ENCODE assay signal across 10 cellular contexts in the genomic region with DNA sequence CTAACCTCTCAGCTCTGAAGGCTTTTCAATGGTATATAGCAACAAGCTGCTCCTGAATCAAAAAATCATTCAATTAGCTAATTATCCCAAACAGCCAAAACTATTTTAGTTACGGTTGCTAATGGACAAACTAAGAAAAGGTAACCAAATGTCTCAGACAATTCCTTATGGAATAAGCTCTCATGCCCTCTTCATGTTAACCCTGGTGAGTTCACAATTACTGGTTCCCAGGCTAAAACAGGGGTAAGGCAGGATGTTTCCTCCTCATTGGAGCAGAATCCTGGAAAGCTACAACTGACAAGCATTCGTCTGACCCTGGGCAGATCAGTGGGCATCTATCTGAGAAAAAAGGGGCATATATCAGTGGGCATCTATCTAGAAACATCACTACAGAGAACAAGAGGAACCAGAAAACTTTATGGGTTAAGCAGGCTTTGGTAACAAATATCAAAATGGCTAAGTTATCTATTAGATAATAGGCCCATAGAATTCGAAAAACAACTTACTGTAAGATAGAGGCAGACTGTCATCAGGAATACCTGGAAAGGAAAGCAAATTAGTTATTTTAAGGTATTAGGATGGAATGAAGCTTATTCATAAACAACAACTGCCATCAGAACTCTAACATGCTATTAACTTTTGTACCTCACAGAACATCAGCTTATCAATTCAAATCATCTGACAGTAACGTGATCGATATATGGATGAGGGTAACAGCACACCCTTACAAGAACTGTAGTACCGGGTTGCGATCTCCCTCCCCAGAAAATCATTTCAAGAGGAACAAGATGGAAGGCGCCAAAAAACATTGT. TPM values are rescaled to one million over a fixed set of nuclear protein-coding genes. Genes with fewer than 3 reads are reported as not detected.
DNase-seq lines count a peak whose midpoint lies in the region; ATAC-seq, FAIRE-seq and TF ChIP-seq lines count a peak whose summit lies in the region.
"Had no signal": no experiment of that assay in that cellular context is flagged by ENCODE, and none has a peak within 500 bp of the region (broad histone marks: within the 10 kb centered on the region; RNA-seq: fewer than 3 reads in every experiment).

No MANE protein-coding gene starts in this region.

- peaks cover 3% of the 10 kb centered on the region for H3K27me3 Mint-ChIP-seq in activated CD8-positive, alpha-beta memory T cell treated with anti-CD3 and anti-CD28 coated beads, Interleukin-2, amount 10 ng/mL, durations not matched to agents 7 days and 5 days
- H3K27me3 Mint-ChIP-seq in activated T-helper 1 cell treated with anti-CD3 and anti-CD28 coated beads, Interleukin-12 subunit alpha, Interleukin-12 subunit beta, Interleukin-2, Interleukin-4 antibody, amounts not matched to agents 30 ng/mL and 10 ng/mL and 1 ng/mL, durations not matched to agents 14 hours and 24 hours and 36 hours (ENCODE audit: insufficient read depth), result peaks cover 5% of the 10 kb centered on the region

- H3K27me3 ChIP-seq in keratinocyte (ENCODE audit: control insufficient read depth, extremely low read depth, insufficient read depth, low read length) (no peaks in the 10 kb centered on the region), suprapubic skin (no peaks in the 10 kb centered on the region)

- H3K36me3 Mint-ChIP-seq in activated CD8-positive, alpha-beta memory T cell treated with anti-CD3 and anti-CD28 coated beads, Interleukin-2, amount 10 ng/mL, durations not matched to agents 7 days and 5 days, result peaks cover 49% of the 10 kb centered on the region
- H3K36me3 Mint-ChIP-seq in activated T-helper 1 cell treated with anti-CD3 and anti-CD28 coated beads, Interleukin-12 subunit alpha, Interleukin-12 subunit beta, Interleukin-2, Interleukin-4 antibody, amounts not matched to agents 30 ng/mL and 10 ng/mL and 1 ng/mL, durations not matched to agents 14 hours and 24 hours and 36 hours (ENCODE audit: low read depth), result peaks cover 49% of the 10 kb centered on the region

- H3K9ac ChIP-seq in keratinocyte (ENCODE audit: control insufficient read depth, extremely low read depth, insufficient read depth, low read length), result peak overlapping the region; percentile 100

- H4K20me1 ChIP-seq in keratinocyte (ENCODE audit: control insufficient read depth, extremely low read depth, insufficient read depth, low read length), result peaks cover 34% of the 10 kb centered on the region

- no peak for FAIRE-seq in keratinocyte (lab: Jason Lieb, UNC)

- intact Hi-C loops in activated T-helper 1 cell treated with anti-CD3 and anti-CD28 coated beads, Interleukin-12 subunit alpha, Interleukin-12 subunit beta, Interleukin-2, Interleukin-4 antibody, amounts not matched to agents 30 ng/mL and 10 ng/mL and 1 ng/mL, durations not matched to agents 14 hours and 24 hours and 36 hours (cut with micrococcal nuclease), result no loop called here

- H3K4me1 ChIP-seq in keratinocyte (ENCODE audit: control insufficient read depth, extremely low read depth, insufficient read depth, low read length) (peaks cover 36% of the 10 kb centered on the region), suprapubic skin (peaks cover 50% of the 10 kb centered on the region)

- 15% methylated on average over 8 of the region's 8 CpGs for WGBS in suprapubic skin

- CTCF ChIA-PET in activated CD8-positive, alpha-beta memory T cell treated with anti-CD3 and anti-CD28 coated beads, Interleukin-2, amount 10 ng/mL, durations not matched to agents 7 days and 5 days (lab: Charles Lee), result interaction anchor here (0.6 to 3.8 kb wide), 11 partner anchors 11 to 486 kb away, joined by 3 to 28 read pairs (median 6); a partner anchor contains a TSS

- TF ChIP-seq CTCF in keratinocyte (optimal IDR thresholded peaks at IDR 0.05 in 1 of 3, IDR thresholded peaks at IDR 0.05 in 1 of 3, conservative IDR thresholded peaks at IDR 0.05 in 1 of 3; ENCODE audit: extremely low read depth in 1 of 3, insufficient read depth in 2 of 3, low read length in 3 of 3) (no peak), suprapubic skin (IDR thresholded peaks at IDR 0.05) (no peak)

- H2AFZ ChIP-seq in keratinocyte (ENCODE audit: control insufficient read depth, low read length), result no peak overlapping the region

- H3K36me3 ChIP-seq in keratinocyte (ENCODE audit: control insufficient read depth in 2 of 2, extremely low read depth in 1 of 2, insufficient read depth in 2 of 2, low read length in 2 of 2) (peaks cover 27 to 37% of the 10 kb centered on the region in 2 experiments), suprapubic skin (peaks cover 28% of the 10 kb centered on the region)

- dilution Hi-C loops in keratinocyte (cut with MboI; ENCODE audit: extremely low pct_ligation_motif_present, low sequenced_read_pairs), result no loop called here

- peaks cover 57% of the 10 kb centered on the region for H3K4me1 Mint-ChIP-seq in activated CD8-positive, alpha-beta memory T cell treated with anti-CD3 and anti-CD28 coated beads, Interleukin-2, amount 10 ng/mL, durations not matched to agents 7 days and 5 days
- H3K4me1 Mint-ChIP-seq in activated T-helper 1 cell treated with anti-CD3 and anti-CD28 coated beads, Interleukin-12 subunit alpha, Interleukin-12 subunit beta, Interleukin-2, Interleukin-4 antibody, amounts not matched to agents 30 ng/mL and 10 ng/mL and 1 ng/mL, durations not matched to agents 14 hours and 24 hours and 36 hours (ENCODE audit: low read depth), result peaks cover 58% of the 10 kb centered on the region

- H3K9me1 ChIP-seq in keratinocyte (ENCODE audit: control insufficient read depth, extremely low read depth, insufficient read depth, low read length), result no peaks in the 10 kb centered on the region

- no peak for TF ChIP-seq EP300 in suprapubic skin (IDR thresholded peaks at IDR 0.05)

- ATAC-seq in activated CD8-positive, alpha-beta memory T cell treated with anti-CD3 and anti-CD28 coated beads, Interleukin-2, amount 10 ng/mL, durations not matched to agents 7 days and 5 days, result no peak
- no peak for ATAC-seq in GM21737 (IDR thresholded peaks at IDR 0.05; ENCODE audit: unreplicated experiment)

- no peak for DNase-seq in activated CD8-positive, alpha-beta memory T cell treated with anti-CD3 and anti-CD28 coated beads, Interleukin-2, amount 10 ng/mL, durations not matched to agents 7 days and 5 days
- no peak for DNase-seq in activated CD8-positive, alpha-beta memory T cell treated with anti-CD3 and anti-CD28 coated beads, Interleukin-2, amount 50 U/mL, for 4 hours
- no peak for DNase-seq in activated T-helper 1 cell treated with anti-CD3 and anti-CD28 coated beads, Interleukin-12 subunit alpha, Interleukin-12 subunit beta, Interleukin-2, Interleukin-4 antibody, amounts not matched to agents 30 ng/mL and 10 ng/mL and 1 ng/mL, durations not matched to agents 14 hours and 24 hours and 36 hours (ENCODE audit: low spot score)
- no peak for DNase-seq in keratinocyte (ENCODE audit: low read depth, low spot score)
- DNase-seq in suprapubic skin (ENCODE audit: low spot score in 2 of 2), result no peak
- no peak for DNase-seq in NCI-H187 treated with DMSO at 0.1 percent for 48 hours (lab: John Stamatoyannopoulos, UW)
- no peak for DNase-seq in HPDE6-E6E7 (ENCODE audit: extremely low spot score)
- DNase-seq: kidney glomerular epithelial cell, NCI-H774 had no signal

- TF ChIP-seq POLR2A in suprapubic skin (IDR thresholded peaks at IDR 0.05), result no peak

- peak overlapping the region; percentile 72 to 100 (median 100) for H3K4me3 ChIP-seq in keratinocyte (ENCODE audit: control insufficient read depth in 2 of 3, extremely low read depth in 1 of 3, insufficient read depth in 2 of 3, low read depth in 1 of 3, low read length in 3 of 3)
- H3K4me3 ChIP-seq in suprapubic skin, result peak overlapping the region; percentile 88

- H3K79me2 ChIP-seq in keratinocyte (ENCODE audit: control insufficient read depth, insufficient read depth, low read length), result peaks cover 38% of the 10 kb centered on the region

- H3K9me3 ChIP-seq in keratinocyte (ENCODE audit: control insufficient read depth, low read depth, low read length), result no peaks in the 10 kb centered on the region
- no peaks in the 10 kb centered on the region for H3K9me3 ChIP-seq in suprapubic skin

- no peaks in the 10 kb centered on the region for H3K9me3 Mint-ChIP-seq in activated CD8-positive, alpha-beta memory T cell treated with anti-CD3 and anti-CD28 coated beads, Interleukin-2, amount 10 ng/mL, durations not matched to agents 7 days and 5 days (ENCODE audit: low read depth)
- H3K9me3 Mint-ChIP-seq in activated T-helper 1 cell treated with anti-CD3 and anti-CD28 coated beads, Interleukin-12 subunit alpha, Interleukin-12 subunit beta, Interleukin-2, Interleukin-4 antibody, amounts not matched to agents 30 ng/mL and 10 ng/mL and 1 ng/mL, durations not matched to agents 14 hours and 24 hours and 36 hours, result no peaks in the 10 kb centered on the region

- peak overlapping the region; percentile 93 for H3K4me3 Mint-ChIP-seq in activated CD8-positive, alpha-beta memory T cell treated with anti-CD3 and anti-CD28 coated beads, Interleukin-2, amount 10 ng/mL, durations not matched to agents 7 days and 5 days
- peak overlapping the region; percentile 98 for H3K4me3 Mint-ChIP-seq in activated T-helper 1 cell treated with anti-CD3 and anti-CD28 coated beads, Interleukin-12 subunit alpha, Interleukin-12 subunit beta, Interleukin-2, Interleukin-4 antibody, amounts not matched to agents 30 ng/mL and 10 ng/mL and 1 ng/mL, durations not matched to agents 14 hours and 24 hours and 36 hours

- H3K27ac ChIP-seq in keratinocyte (ENCODE audit: control insufficient read depth, insufficient read depth, low read length), result peak overlapping the region; percentile 95
- peak overlapping the region; percentile 85 for H3K27ac ChIP-seq in suprapubic skin

- peak overlapping the region; percentile 87 for H3K4me2 ChIP-seq in keratinocyte (ENCODE audit: control insufficient read depth, extremely low read depth, insufficient read depth, low read depth, low read length)

- peak overlapping the region; percentile 91 for H3K27ac Mint-ChIP-seq in activated CD8-positive, alpha-beta memory T cell treated with anti-CD3 and anti-CD28 coated beads, Interleukin-2, amount 10 ng/mL, durations not matched to agents 7 days and 5 days
- H3K27ac Mint-ChIP-seq in activated T-helper 1 cell treated with anti-CD3 and anti-CD28 coated beads, Interleukin-12 subunit alpha, Interleukin-12 subunit beta, Interleukin-2, Interleukin-4 antibody, amounts not matched to agents 30 ng/mL and 10 ng/mL and 1 ng/mL, durations not matched to agents 14 hours and 24 hours and 36 hours, result peak overlapping the region; percentile 98

RNA-seq across cellular contexts. Expression of a gene that starts 14.8 kb away (rescaled TPM):
- 10 to 100 TPM; 82.9 to 83.9 TPM for total RNA-seq in activated CD8-positive, alpha-beta memory T cell treated with anti-CD3 and anti-CD28 coated beads, Interleukin-2, amount 10 ng/mL, durations not matched to agents 7 days and 5 days
- total RNA-seq in activated T-helper 1 cell treated with anti-CD3 and anti-CD28 coated beads, Interleukin-12 subunit alpha, Interleukin-12 subunit beta, Interleukin-2, Interleukin-4 antibody, amounts not matched to agents 30 ng/mL and 10 ng/mL and 1 ng/mL, durations not matched to agents 14 hours and 24 hours and 36 hours, result 156 and 161 TPM in 2 replicates
- 44.5 to 48.1 TPM (median 47.7 TPM) in 3 replicates for polyA plus RNA-seq in keratinocyte
- polyA plus RNA-seq in keratinocyte (2011; ENCODE audit: low read depth), result 52.4 TPM
- 26.8 and 38.1 TPM in 2 replicates for polyA plus RNA-seq in keratinocyte (2011; cell fraction: cytosol; rRNA removed)
- polyA plus RNA-seq in keratinocyte (2011; cell fraction: nucleus; rRNA removed), result 65.9 and 68.6 TPM in 2 replicates
- polyA plus RNA-seq in keratinocyte (2012; ENCODE audit: low replicate concordance), result 46.5 and 58.6 TPM in 2 replicates
- 39.4 to 66.3 TPM (median 48.9 TPM) in 3 replicates for polyA minus RNA-seq in keratinocyte
- polyA minus RNA-seq in keratinocyte (2011; cell fraction: cytosol; rRNA and poly(A)+ RNA removed), result 53.1 TPM
- 71.3 and 88.0 TPM in 2 replicates for polyA minus RNA-seq in keratinocyte (2011; cell fraction: nucleus; rRNA and poly(A)+ RNA removed)
- total RNA-seq in suprapubic skin, result 10 to 100 TPM; 63.3 to 79.8 (median 70.3) TPM

RNA-seq across cellular contexts. Expression of a gene that starts 21.6 kb away (rescaled TPM):
- not detected for total RNA-seq in activated CD8-positive, alpha-beta memory T cell treated with anti-CD3 and anti-CD28 coated beads, Interleukin-2, amount 10 ng/mL, durations not matched to agents 7 days and 5 days
- 1.2 and 1.3 TPM in 2 replicates for total RNA-seq in activated T-helper 1 cell treated with anti-CD3 and anti-CD28 coated beads, Interleukin-12 subunit alpha, Interleukin-12 subunit beta, Interleukin-2, Interleukin-4 antibody, amounts not matched to agents 30 ng/mL and 10 ng/mL and 1 ng/mL, durations not matched to agents 14 hours and 24 hours and 36 hours
- not detected in 3 replicates for polyA plus RNA-seq in keratinocyte
- polyA plus RNA-seq in keratinocyte (2011; ENCODE audit: low read depth), result not detected
- polyA plus RNA-seq in keratinocyte (2011; cell fraction: cytosol; rRNA removed), result not detected in 2 replicates
- not detected in 2 replicates for polyA plus RNA-seq in keratinocyte (2011; cell fraction: nucleus; rRNA removed)
- polyA plus RNA-seq in keratinocyte (2012; ENCODE audit: low replicate concordance), result not detected in 2 replicates
- polyA minus RNA-seq in keratinocyte, result not detected in 3 replicates
- polyA minus RNA-seq in keratinocyte (2011; cell fraction: cytosol; rRNA and poly(A)+ RNA removed), result not detected
- not detected in 2 replicates for polyA minus RNA-seq in keratinocyte (2011; cell fraction: nucleus; rRNA and poly(A)+ RNA removed)
- not detected for total RNA-seq in suprapubic skin

RNA-seq across cellular contexts. Expression of a gene that starts 22.4 kb away (rescaled TPM):
- 10 to 100 TPM; 30.8 to 38.4 TPM for total RNA-seq in activated CD8-positive, alpha-beta memory T cell treated with anti-CD3 and anti-CD28 coated beads, Interleukin-2, amount 10 ng/mL, durations not matched to agents 7 days and 5 days
- total RNA-seq in activated T-helper 1 cell treated with anti-CD3 and anti-CD28 coated beads, Interleukin-12 subunit alpha, Interleukin-12 subunit beta, Interleukin-2, Interleukin-4 antibody, amounts not matched to agents 30 ng/mL and 10 ng/mL and 1 ng/mL, durations not matched to agents 14 hours and 24 hours and 36 hours, result 34.2 and 39.9 TPM in 2 replicates
- polyA plus RNA-seq in keratinocyte, result 20.4 to 30.4 TPM (median 25.6 TPM) in 3 replicates
- polyA plus RNA-seq in keratinocyte (2011; ENCODE audit: low read depth), result 49.1 TPM
- 26.0 and 26.2 TPM in 2 replicates for polyA plus RNA-seq in keratinocyte (2011; cell fraction: cytosol; rRNA removed)
- polyA plus RNA-seq in keratinocyte (2011; cell fraction: nucleus; rRNA removed), result 20.2 and 22.6 TPM in 2 replicates
- polyA plus RNA-seq in keratinocyte (2012; ENCODE audit: low replicate concordance), result 25.3 and 35.6 TPM in 2 replicates
- 29.1 to 49.6 TPM (median 37.5 TPM) in 3 replicates for polyA minus RNA-seq in keratinocyte
- 22.8 TPM for polyA minus RNA-seq in keratinocyte (2011; cell fraction: cytosol; rRNA and poly(A)+ RNA removed)
- 10.2 and 11.9 TPM in 2 replicates for polyA minus RNA-seq in keratinocyte (2011; cell fraction: nucleus; rRNA and poly(A)+ RNA removed)
- total RNA-seq in suprapubic skin, result 10 to 100 TPM; 26.8 to 47.8 (median 43.2) TPM

RNA-seq across cellular contexts. Expression of a gene that starts 26.5 kb away (rescaled TPM):
- 100 to 1,000 TPM; 213 to 259 TPM for total RNA-seq in activated CD8-positive, alpha-beta memory T cell treated with anti-CD3 and anti-CD28 coated beads, Interleukin-2, amount 10 ng/mL, durations not matched to agents 7 days and 5 days
- 397 and 399 TPM in 2 replicates for total RNA-seq in activated T-helper 1 cell treated with anti-CD3 and anti-CD28 coated beads, Interleukin-12 subunit alpha, Interleukin-12 subunit beta, Interleukin-2, Interleukin-4 antibody, amounts not matched to agents 30 ng/mL and 10 ng/mL and 1 ng/mL, durations not matched to agents 14 hours and 24 hours and 36 hours
- 469 to 552 TPM (median 521 TPM) in 3 replicates for polyA plus RNA-seq in keratinocyte
- polyA plus RNA-seq in keratinocyte (2011; ENCODE audit: low read depth), result 307 TPM
- 204 and 205 TPM in 2 replicates for polyA plus RNA-seq in keratinocyte (2011; cell fraction: cytosol; rRNA removed)
- 1,085 and 1,105 TPM in 2 replicates for polyA plus RNA-seq in keratinocyte (2011; cell fraction: nucleus; rRNA removed)
- polyA plus RNA-seq in keratinocyte (2012; ENCODE audit: low replicate concordance), result 371 and 604 TPM in 2 replicates
- 291 to 368 TPM (median 298 TPM) in 3 replicates for polyA minus RNA-seq in keratinocyte
- 493 TPM for polyA minus RNA-seq in keratinocyte (2011; cell fraction: cytosol; rRNA and poly(A)+ RNA removed)
- 560 and 576 TPM in 2 replicates for polyA minus RNA-seq in keratinocyte (2011; cell fraction: nucleus; rRNA and poly(A)+ RNA removed)
- 100 to 1,000 TPM; 170 to 234 (median 198) TPM for total RNA-seq in suprapubic skin

RNA-seq across cellular contexts. Expression of a gene that starts 49.0 kb away (rescaled TPM):
- 100 to 1,000 TPM in 1 of 2 experiments, 10 to 100 TPM in 1; 93.6 to 120 TPM for total RNA-seq in activated CD8-positive, alpha-beta memory T cell treated with anti-CD3 and anti-CD28 coated beads, Interleukin-2, amount 10 ng/mL, durations not matched to agents 7 days and 5 days
- 155 and 158 TPM in 2 replicates for total RNA-seq in activated T-helper 1 cell treated with anti-CD3 and anti-CD28 coated beads, Interleukin-12 subunit alpha, Interleukin-12 subunit beta, Interleukin-2, Interleukin-4 antibody, amounts not matched to agents 30 ng/mL and 10 ng/mL and 1 ng/mL, durations not matched to agents 14 hours and 24 hours and 36 hours
- 22.8 to 51.2 TPM (median 25.3 TPM) in 3 replicates for polyA plus RNA-seq in keratinocyte
- 94.3 TPM for polyA plus RNA-seq in keratinocyte (2011; ENCODE audit: low read depth)
- 29.0 and 29.3 TPM in 2 replicates for polyA plus RNA-seq in keratinocyte (2011; cell fraction: cytosol; rRNA removed)
- 172 and 234 TPM in 2 replicates for polyA plus RNA-seq in keratinocyte (2011; cell fraction: nucleus; rRNA removed)
- 34.4 and 71.9 TPM in 2 replicates for polyA plus RNA-seq in keratinocyte (2012; ENCODE audit: low replicate concordance)
- polyA minus RNA-seq in keratinocyte, result 41.2 to 75.3 TPM (median 57.2 TPM) in 3 replicates
- polyA minus RNA-seq in keratinocyte (2011; cell fraction: cytosol; rRNA and poly(A)+ RNA removed), result 14.8 TPM
- 26.5 and 42.4 TPM in 2 replicates for polyA minus RNA-seq in keratinocyte (2011; cell fraction: nucleus; rRNA and poly(A)+ RNA removed)
- 100 to 1,000 TPM in 3 of 4 donors, 10 to 100 TPM in 1; 88.1 to 156 (median 115) TPM for total RNA-seq in suprapubic skin
